ENCODE assay signal across 17 cellular contexts in the genomic region with DNA sequence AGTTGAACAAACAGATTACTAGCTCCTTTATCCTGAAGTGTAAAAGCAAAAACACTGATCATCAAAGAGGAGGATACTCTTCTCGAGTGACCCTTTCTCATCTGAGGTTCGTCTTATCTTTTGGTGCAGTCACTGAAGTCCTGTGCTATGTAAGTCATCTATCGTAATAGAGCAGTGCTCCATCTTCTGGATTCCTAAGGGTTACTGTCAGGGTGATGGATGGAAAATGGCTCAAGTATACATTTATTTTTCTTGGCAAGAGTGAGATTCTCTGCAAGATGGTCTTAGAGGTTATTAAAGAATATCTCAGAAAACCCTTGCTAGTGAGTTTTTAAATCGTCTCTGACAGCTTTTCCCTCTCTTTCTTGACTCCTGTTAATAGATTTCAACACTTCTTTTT.
"Had no signal": no experiment of that assay in that cellular context is flagged by ENCODE, and none has a peak within 500 bp of the region (broad histone marks: within the 10 kb centered on the region; RNA-seq: fewer than 3 reads in every experiment).

No MANE protein-coding gene starts in this region.

- DNase-seq: hippocampal formation; kidney glomerular epithelial cell; left cardiac atrium; left ventricle myocardium inferior; mesendoderm; naive B cell; natural killer cell; ovary; right lobe of liver; stimulated activated CD4-positive, alpha-beta T cell treated with anti-CD3 and anti-CD28 coated beads, Interleukin-1b, Interleukin-23, amount 100 ng/mL, for 48 hours; stimulated activated CD4-positive, alpha-beta T cell treated with anti-CD3 and anti-CD28 coated beads, Interleukin-2, amount 100 ng/mL, for 48 hours; stimulated activated CD4-positive, alpha-beta T cell treated with anti-CD3 and anti-CD28 coated beads, Interleukin-4, amount 100 ng/mL, for 4 hours; stimulated activated CD8-positive, alpha-beta memory T cell treated with anti-CD3 and anti-CD28 coated beads, Interleukin-4, amount 100 ng/mL, for 48 hours; stimulated activated naive CD4-positive, alpha-beta T cell treated with Interleukin-2 at 50 U/mL for 16 hours; stimulated activated naive CD8-positive, alpha-beta T cell treated with anti-CD3 and anti-CD28 coated beads, Interleukin-15, amount 100 ng/mL, for 72 hours; substantia nigra; uterus had no signal
